ENCODE assay signal across 1 cellular context in the genomic region with DNA sequence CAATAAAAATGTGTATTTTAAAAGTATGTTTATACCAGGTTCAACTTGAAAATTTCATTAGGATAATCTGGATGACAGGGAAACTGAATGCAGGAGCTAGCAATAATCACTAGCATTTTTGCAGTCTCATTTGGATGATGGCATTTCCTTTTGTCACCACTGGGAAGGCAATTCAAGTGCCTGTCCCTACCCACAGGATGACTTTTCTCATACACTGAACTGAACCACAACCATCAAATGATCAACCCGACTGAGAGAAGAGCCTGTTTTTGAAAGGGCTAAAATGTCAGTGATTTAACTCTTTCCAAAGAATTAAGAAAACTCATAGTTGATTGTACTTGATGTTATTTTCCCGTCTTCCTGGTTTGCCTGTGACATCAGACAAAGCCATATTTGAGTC.
TF ChIP-seq lines count a peak whose summit lies in the region.

No MANE protein-coding gene starts in this region.

TF ChIP-seq in HEK293, 187 proteins besides CTCF, POLR2A, EP300 and RAD21 (continued from another document):
- TF ChIP-seq BCL11B (tag by site-specific recombination; IDR thresholded peaks at IDR 0.05; ENCODE audit: low read depth) (no peak), ZSCAN23 (tag by site-specific recombination; IDR thresholded peaks at IDR 0.05) (no peak), ZNF175 (tag by site-specific recombination; IDR thresholded peaks at IDR 0.05) (no peak), ZNF404 (tag by site-specific recombination; IDR thresholded peaks at IDR 0.05) (no peak), ZBTB21 (tag by site-specific recombination; IDR thresholded peaks at IDR 0.05) (no peak)
